Comparison of ENCODE assay signal across 8 cellular contexts in genomic region chr17:7862692-7863437, GRCh38. TPM values are rescaled to one million over a fixed set of nuclear protein-coding genes. Genes with fewer than 3 reads are reported as not detected.
A peak's percentile ranks its signal among the peaks of the same experiment; 100 is the strongest.
DNase-seq lines count a peak whose midpoint lies in the region; ATAC-seq and TF ChIP-seq lines count a peak whose summit lies in the region.

No MANE protein-coding gene starts in this region.

- H3K4me1 ChIP-seq in gastroesophageal sphincter = peaks cover 0 to 27% (median 7%) of the 10 kb centered on the region in 3 donors
- peaks cover 9 to 19% of the 10 kb centered on the region in 2 donors for H3K4me1 ChIP-seq in gastrocnemius medialis

- DNase-seq in activated T-cell treated with anti-CD3 and anti-CD28 coated beads for 24 hours (ENCODE audit: low read depth) = peak; percentile 35
- no peak for DNase-seq in activated T-cell treated with anti-CD3 and anti-CD28 coated beads for 4 hours
- DNase-seq in NB4 (ENCODE audit: low read depth) = peak; percentile 28
- DNase-seq in activated CD8-positive, alpha-beta memory T cell treated with anti-CD3 and anti-CD28 coated beads, Interleukin-2, amount 10 ng/mL, durations not matched to agents 7 days and 5 days = peak; percentile 70
- DNase-seq in gastrocnemius medialis = no peak
- DNase-seq in DMS153 treated with DMSO at 0.1 percent for 48 hours (lab: John Stamatoyannopoulos, UW; ENCODE audit: unreplicated experiment) = no peak

- no peak for TF ChIP-seq EP300 in gastroesophageal sphincter (IDR thresholded peaks at IDR 0.05)

- intact Hi-C loops in gastrocnemius medialis (cut with DNase I; ENCODE audit: low total_unique reads) = loop anchor here (1.0 to 5.0 kb wide), 4 partner anchors 36 to 194 kb away; no protein-coding TSS in a partner anchor

- H3K4me1 Mint-ChIP-seq in activated CD8-positive, alpha-beta memory T cell treated with anti-CD3 and anti-CD28 coated beads, Interleukin-2, amount 10 ng/mL, durations not matched to agents 7 days and 5 days = peaks cover 11% of the 10 kb centered on the region

- in situ Hi-C loops in gastrocnemius medialis (cut with MboI; ENCODE audit: low sequenced_read_pairs in 4 of 4) = loop anchor here in 3 of 4 donors (5.0 to 25.0 kb wide), 2 partner anchors 124 kb away; no protein-coding TSS in a partner anchor

- peaks cover 19% of the 10 kb centered on the region for H3K36me3 Mint-ChIP-seq in activated CD8-positive, alpha-beta memory T cell treated with anti-CD3 and anti-CD28 coated beads, Interleukin-2, amount 10 ng/mL, durations not matched to agents 7 days and 5 days

- no peak overlapping the region for H3K4me3 Mint-ChIP-seq in activated CD8-positive, alpha-beta memory T cell treated with anti-CD3 and anti-CD28 coated beads, Interleukin-2, amount 10 ng/mL, durations not matched to agents 7 days and 5 days

- H3K27ac Mint-ChIP-seq in activated CD8-positive, alpha-beta memory T cell treated with anti-CD3 and anti-CD28 coated beads, Interleukin-2, amount 10 ng/mL, durations not matched to agents 7 days and 5 days = no peak overlapping the region

- no peaks in the 10 kb centered on the region for H3K27me3 ChIP-seq in gastroesophageal sphincter
- no peaks in the 10 kb centered on the region for H3K27me3 ChIP-seq in gastrocnemius medialis

- no peaks in the 10 kb centered on the region for H3K9me3 ChIP-seq in gastroesophageal sphincter
- no peaks in the 10 kb centered on the region for H3K9me3 ChIP-seq in gastrocnemius medialis

- H3K4me3 ChIP-seq in NB4 (ENCODE audit: low read depth, low read length) = no peak overlapping the region
- no peak overlapping the region for H3K4me3 ChIP-seq in gastroesophageal sphincter
- H3K4me3 ChIP-seq in gastrocnemius medialis = no peak overlapping the region

- no peaks in the 10 kb centered on the region for H3K27me3 Mint-ChIP-seq in activated CD8-positive, alpha-beta memory T cell treated with anti-CD3 and anti-CD28 coated beads, Interleukin-2, amount 10 ng/mL, durations not matched to agents 7 days and 5 days

- no peak overlapping the region for H3K27ac ChIP-seq in gastroesophageal sphincter
- H3K27ac ChIP-seq in gastrocnemius medialis = no peak overlapping the region

- WGBS in gastroesophageal sphincter (ENCODE audit: low coverage in 1 of 2), 2 donors = 0 to 31% methylated on average over 1 to 2 of the region's 3 CpGs

- TF ChIP-seq CTCF in NB4 (IDR thresholded peaks at IDR 0.05; ENCODE audit: low read depth, low read length) (peak; percentile 40), gastroesophageal sphincter (IDR thresholded peaks at IDR 0.05) (peak in 3 of 4 experiments; percentile 84 to 90 (median 89)), gastrocnemius medialis (IDR thresholded peaks at IDR 0.05 in 4 of 5, conservative IDR thresholded peaks at IDR 0.05 in 1 of 5) (peak; percentile 76 to 88 (median 84))

- CTCF ChIA-PET in activated CD8-positive, alpha-beta memory T cell treated with anti-CD3 and anti-CD28 coated beads, Interleukin-2, amount 10 ng/mL, durations not matched to agents 7 days and 5 days (lab: Charles Lee) = interaction anchor here (0.7 to 6.7 kb wide), 31 partner anchors 9 to 197 kb away, joined by 3 to 107 read pairs (median 5); partner anchors contain the start of genes CNTROB, RNF227 and TRAPPC1

- no peak for ATAC-seq in activated CD8-positive, alpha-beta memory T cell treated with anti-CD3 and anti-CD28 coated beads, Interleukin-2, amount 10 ng/mL, durations not matched to agents 7 days and 5 days
- ATAC-seq in gastroesophageal sphincter = no peak
- no peak for ATAC-seq in gastrocnemius medialis
- no peak for ATAC-seq in HG02938 (IDR thresholded peaks at IDR 0.05; ENCODE audit: unreplicated experiment)

- H3K9me3 Mint-ChIP-seq in activated CD8-positive, alpha-beta memory T cell treated with anti-CD3 and anti-CD28 coated beads, Interleukin-2, amount 10 ng/mL, durations not matched to agents 7 days and 5 days (ENCODE audit: low read depth) = peaks cover 2% of the 10 kb centered on the region

- H3K36me3 ChIP-seq in gastroesophageal sphincter (peaks cover 0 to 32% of the 10 kb centered on the region in 2 donors), gastrocnemius medialis (no peaks in the 10 kb centered on the region)

- no peak for TF ChIP-seq POLR2A in NB4 (IDR thresholded peaks at IDR 0.05; ENCODE audit: extremely low read depth, insufficient read length)
- no peak for TF ChIP-seq POLR2A in gastroesophageal sphincter (IDR thresholded peaks at IDR 0.05)
- TF ChIP-seq POLR2A in gastrocnemius medialis (IDR thresholded peaks at IDR 0.05) = no peak

RNA-seq across cellular contexts. Expression of gene CYB5D1, which starts 5.1 kb away (rescaled TPM):
- total RNA-seq in activated CD8-positive, alpha-beta memory T cell treated with anti-CD3 and anti-CD28 coated beads, Interleukin-2, amount 10 ng/mL, durations not matched to agents 7 days and 5 days = 1 to 10 TPM; 6.4 to 8.2 TPM
- total RNA-seq in gastroesophageal sphincter = 10 to 100 TPM; 12.0 to 18.7 (median 13.7) TPM
- 10 to 100 TPM in 2 of 4 donors, 1 to 10 TPM in 2; 4.1 to 14.7 (median 9.0) TPM for total RNA-seq in gastrocnemius medialis

RNA-seq across cellular contexts. Expression of gene NAA38, which starts 5.5 kb away (rescaled TPM):
- 10 to 100 TPM; 86.0 to 95.8 TPM for total RNA-seq in activated CD8-positive, alpha-beta memory T cell treated with anti-CD3 and anti-CD28 coated beads, Interleukin-2, amount 10 ng/mL, durations not matched to agents 7 days and 5 days
- total RNA-seq in gastroesophageal sphincter = 10 to 100 TPM; 60.5 to 84.7 (median 69.8) TPM
- 100 to 1,000 TPM in 2 of 4 donors, 10 to 100 TPM in 2; 57.4 to 133 (median 96.6) TPM for total RNA-seq in gastrocnemius medialis

RNA-seq across cellular contexts. Expression of gene TMEM88, which starts 8.0 kb away (rescaled TPM):
- total RNA-seq in activated CD8-positive, alpha-beta memory T cell treated with anti-CD3 and anti-CD28 coated beads, Interleukin-2, amount 10 ng/mL, durations not matched to agents 7 days and 5 days = 1 to 10 TPM in 1 of 2 experiments, under 1 TPM in 1; 0.84 to 1.2 TPM
- total RNA-seq in gastroesophageal sphincter (10 to 100 TPM in 3 of 4 donors, 1 to 10 TPM in 1; 6.5 to 41.6 (median 29.6) TPM), gastrocnemius medialis (10 to 100 TPM; 18.8 to 56.8 (median 27.9) TPM)

RNA-seq across cellular contexts. Expression of gene CHD3, which starts 25.7 kb away (rescaled TPM):
- 100 to 1,000 TPM; 139 to 147 TPM for total RNA-seq in activated CD8-positive, alpha-beta memory T cell treated with anti-CD3 and anti-CD28 coated beads, Interleukin-2, amount 10 ng/mL, durations not matched to agents 7 days and 5 days
- 100 to 1,000 TPM in 3 of 4 donors, 10 to 100 TPM in 1; 56.7 to 134 (median 120) TPM for total RNA-seq in gastroesophageal sphincter
- total RNA-seq in gastrocnemius medialis = 1 to 10 TPM; 5.4 to 7.7 (median 6.0) TPM

RNA-seq across cellular contexts. Expression of gene KDM6B, which starts 28.8 kb away (rescaled TPM):
- 10 to 100 TPM; 15.5 to 31.9 TPM for total RNA-seq in activated CD8-positive, alpha-beta memory T cell treated with anti-CD3 and anti-CD28 coated beads, Interleukin-2, amount 10 ng/mL, durations not matched to agents 7 days and 5 days
- 10 to 100 TPM in 3 of 4 donors, 1 to 10 TPM in 1; 5.7 to 16.2 (median 15.6) TPM for total RNA-seq in gastroesophageal sphincter
- 1 to 10 TPM; 1.9 to 8.2 (median 4.4) TPM for total RNA-seq in gastrocnemius medialis

Comparison
In these comparisons a context has a peak if more than half of its experiments do, and no peak if none do; other contexts are left out.
1. DNase-seq: peak in activated T-cell treated with anti-CD3 and anti-CD28 coated beads for 24 hours (single experiment), NB4 (single experiment) and activated CD8-positive, alpha-beta memory T cell treated with anti-CD3 and anti-CD28 coated beads, Interleukin-2, amount 10 ng/mL, durations not matched to agents 7 days and 5 days (single experiment); none in activated T-cell treated with anti-CD3 and anti-CD28 coated beads for 4 hours (single experiment), gastrocnemius medialis (0 of 2) and DMS153 treated with DMSO at 0.1 percent for 48 hours (single experiment).
2. Peak in every context shown above with its lines, with median percentiles within 50 percentile points of each other: CTCF ChIP-seq.